Comparison of ENCODE assay signal across 27 cellular contexts in genomic region chr15:52307847-52308246, GRCh38.
"Had no signal": no experiment of that assay in that cellular context is flagged by ENCODE, and none has a peak within 500 bp of the region (broad histone marks: within the 10 kb centered on the region; RNA-seq: fewer than 3 reads in every experiment).

No MANE protein-coding gene starts in this region.

- H3K27ac Mint-ChIP-seq: naive thymus-derived CD8-positive, alpha-beta T cell; stimulated activated effector memory CD8-positive, alpha-beta T cell treated with anti-CD3 and anti-CD28 coated beads, Interleukin-12 subunit alpha, Interleukin-12 subunit beta, amount 100 ng/mL, for 72 hours; stimulated activated naive CD8-positive, alpha-beta T cell treated with anti-CD3 and anti-CD28 coated beads, Interleukin-15, amount 100 ng/mL, for 72 hours; type B pancreatic cell had no signal

- H3K4me3 ChIP-seq: left lung, lower lobe of right lung, pancreas, prostate gland, sigmoid colon, spleen, tibial nerve, uterus had no signal

- H3K9me3 ChIP-seq: left lung, lower lobe of right lung, pancreas, prostate gland, sigmoid colon, spleen, tibial nerve, uterus had no signal

- H3K9me3 Mint-ChIP-seq: immature natural killer cell; naive thymus-derived CD8-positive, alpha-beta T cell; nephron; stimulated activated effector memory CD8-positive, alpha-beta T cell treated with anti-CD3 and anti-CD28 coated beads, Interleukin-12 subunit alpha, Interleukin-12 subunit beta, amount 100 ng/mL, for 72 hours; stimulated activated naive CD8-positive, alpha-beta T cell treated with anti-CD3 and anti-CD28 coated beads, Interleukin-15, amount 100 ng/mL, for 72 hours had no signal

- H3K27me3 ChIP-seq: left lung, pancreas, sigmoid colon, spleen, tibial nerve, uterus had no signal

- H3K36me3 ChIP-seq: pancreas, prostate gland, uterus had no signal

- DNase-seq: immature natural killer cell; kidney; left colon; left lung; lower lobe of right lung; mammary epithelial cell; mesenchymal stem cell; naive thymus-derived CD8-positive, alpha-beta T cell; nucleus accumbens; pancreas; posterior cingulate gyrus; retina; right cardiac atrium; sigmoid colon; small intestine; spleen; stimulated activated CD4-positive, alpha-beta T cell treated with anti-CD3 and anti-CD28 coated beads, Interleukin-4, amount 100 ng/mL, for 24 hours; stimulated activated naive CD4-positive, alpha-beta T cell treated with Interleukin-2 at 50 U/mL for 16 hours; stimulated activated naive CD8-positive, alpha-beta T cell treated with anti-CD3 and anti-CD28 coated beads, Interleukin-15, amount 100 ng/mL, for 72 hours; substantia nigra; uterus had no signal

- H3K4me3 Mint-ChIP-seq: immature natural killer cell; naive thymus-derived CD8-positive, alpha-beta T cell; nephron; neural crest cell; stimulated activated effector memory CD8-positive, alpha-beta T cell treated with anti-CD3 and anti-CD28 coated beads, Interleukin-12 subunit alpha, Interleukin-12 subunit beta, amount 100 ng/mL, for 72 hours; stimulated activated naive CD8-positive, alpha-beta T cell treated with anti-CD3 and anti-CD28 coated beads, Interleukin-15, amount 100 ng/mL, for 72 hours; type B pancreatic cell had no signal

- H3K4me1 Mint-ChIP-seq: nephron; stimulated activated effector memory CD8-positive, alpha-beta T cell treated with anti-CD3 and anti-CD28 coated beads, Interleukin-12 subunit alpha, Interleukin-12 subunit beta, amount 100 ng/mL, for 72 hours; stimulated activated naive CD8-positive, alpha-beta T cell treated with anti-CD3 and anti-CD28 coated beads, Interleukin-15, amount 100 ng/mL, for 72 hours had no signal

- ATAC-seq: left colon; naive thymus-derived CD8-positive, alpha-beta T cell; stimulated activated naive CD8-positive, alpha-beta T cell treated with anti-CD3 and anti-CD28 coated beads, Interleukin-15, amount 100 ng/mL, for 72 hours had no signal

- H3K36me3 Mint-ChIP-seq: type B pancreatic cell had no signal

- H3K4me1 ChIP-seq: left lung, lower lobe of right lung, prostate gland, sigmoid colon, tibial nerve, uterus had no signal

- H3K27me3 Mint-ChIP-seq: naive thymus-derived CD8-positive, alpha-beta T cell; stimulated activated naive CD8-positive, alpha-beta T cell treated with anti-CD3 and anti-CD28 coated beads, Interleukin-15, amount 100 ng/mL, for 72 hours; type B pancreatic cell had no signal

- H3K27ac ChIP-seq: left lung, lower lobe of right lung, prostate gland, sigmoid colon, tibial nerve, uterus had no signal
